22 cellular contexts compared by ENCODE assay signal in genomic region chr7:116403265-116403664, GRCh38.
DNase-seq lines count a peak whose midpoint lies in the region; ATAC-seq and TF ChIP-seq lines count a peak whose summit lies in the region.
"Had no signal": no experiment of that assay in that cellular context is flagged by ENCODE, and none has a peak within 500 bp of the region (broad histone marks: within the 10 kb centered on the region; RNA-seq: fewer than 3 reads in every experiment).

No MANE protein-coding gene starts in this region.

- peak overlapping the region in 4 of 10 donors; percentile 20 to 50 (median 41) for H3K27ac ChIP-seq in heart right ventricle
- H3K27ac ChIP-seq: brain microvascular endothelial cell, prostate gland, vagina had no signal

- WGBS in heart right ventricle, 2 donors, result 26 to 40% methylated on average over 1 of the region's 1 CpG

- H3K4me3 ChIP-seq in AG09309 (ENCODE audit: control insufficient read depth, low read depth, low read length) (no peak overlapping the region), cardiac fibroblast (replicated peaks in 1 of 2; ENCODE audit: low read depth in 2 of 2, low read length in 2 of 2) (no peak overlapping the region), heart right ventricle (no peak overlapping the region)
- H3K4me3 ChIP-seq: GM12878, prostate gland, vagina had no signal

- DNase-seq in AG09309 (ENCODE audit: low read depth) (peak; percentile 80), HCEC 1CT (peak; percentile 15), cardiac fibroblast (ENCODE audit: low read depth in 2 of 2) (peak; percentile 38), heart right ventricle (no peak), Kasumi-1 (lab: John Stamatoyannopoulos, UW) (no peak), SKM-1 treated with dmso at 0.1 percent for 144 hours (lab: John Stamatoyannopoulos, UW; ENCODE audit: unreplicated experiment) (no peak), GF-D8 (lab: John Stamatoyannopoulos, UW) (no peak), DMS114 treated with DMSO at 0.1 percent for 48 hours (lab: John Stamatoyannopoulos, UW; ENCODE audit: unreplicated experiment) (no peak)
- DNase-seq: activated CD4-positive, CD25-positive, alpha-beta regulatory T cell; activated naive CD8-positive, alpha-beta T cell treated with anti-CD3 and anti-CD28 coated beads, Interleukin-2, amount 10 ng/mL, durations not matched to agents 7 days and 5 days; BE2C; brain microvascular endothelial cell; Calu3; H7; hypothalamus; NCI-H1436; NCI-H446 treated with DMSO at 0.1 percent for 48 hours; SHP77 treated with DMSO at 0.1 percent for 48 hours; T-helper 2 cell had no signal

- peaks cover 0 to 3% (median 0%) of the 10 kb centered on the region in 11 donors for H3K9me3 ChIP-seq in heart right ventricle
- H3K9me3 ChIP-seq: BE2C, prostate gland, vagina had no signal

- ATAC-seq in heart right ventricle, result peak in 5 of 8 donors; percentile 43 to 79 (median 58)
- ATAC-seq: GM12878 had no signal

- H3K4me1 ChIP-seq in heart right ventricle, result peaks cover 0 to 61% (median 28%) of the 10 kb centered on the region in 9 donors
- H3K4me1 ChIP-seq: BE2C, prostate gland had no signal

- H3K36me3 ChIP-seq in heart right ventricle, result no peaks in the 10 kb centered on the region
- H3K36me3 ChIP-seq: BE2C, brain microvascular endothelial cell, prostate gland, vagina had no signal

- intact Hi-C loops in heart right ventricle (cut with DNase I), result no loop called here

- TF ChIP-seq CTCF in AG09309 (IDR thresholded peaks at IDR 0.05; ENCODE audit: control insufficient read depth, insufficient read depth, low read depth, low read length, missing control alignments) (no peak), cardiac fibroblast (IDR thresholded peaks at IDR 0.05; ENCODE audit: low read depth, low read length) (no peak), heart right ventricle (IDR thresholded peaks at IDR 0.05) (no peak)

- no peaks in the 10 kb centered on the region for H3K27me3 ChIP-seq in heart right ventricle
- H3K27me3 ChIP-seq: BE2C, brain microvascular endothelial cell, vagina had no signal

Comparison
In these comparisons a context has a peak if more than half of its experiments do, and no peak if none do; other contexts are left out.
1. DNase-seq: peak in AG09309 (single experiment), HCEC 1CT (single experiment) and cardiac fibroblast (2 of 2); none in heart right ventricle (0 of 2), Kasumi-1 (0 of 2), SKM-1 treated with dmso at 0.1 percent for 144 hours (single experiment), GF-D8 (single experiment) and DMS114 treated with DMSO at 0.1 percent for 48 hours (single experiment).